In the genomic region with DNA sequence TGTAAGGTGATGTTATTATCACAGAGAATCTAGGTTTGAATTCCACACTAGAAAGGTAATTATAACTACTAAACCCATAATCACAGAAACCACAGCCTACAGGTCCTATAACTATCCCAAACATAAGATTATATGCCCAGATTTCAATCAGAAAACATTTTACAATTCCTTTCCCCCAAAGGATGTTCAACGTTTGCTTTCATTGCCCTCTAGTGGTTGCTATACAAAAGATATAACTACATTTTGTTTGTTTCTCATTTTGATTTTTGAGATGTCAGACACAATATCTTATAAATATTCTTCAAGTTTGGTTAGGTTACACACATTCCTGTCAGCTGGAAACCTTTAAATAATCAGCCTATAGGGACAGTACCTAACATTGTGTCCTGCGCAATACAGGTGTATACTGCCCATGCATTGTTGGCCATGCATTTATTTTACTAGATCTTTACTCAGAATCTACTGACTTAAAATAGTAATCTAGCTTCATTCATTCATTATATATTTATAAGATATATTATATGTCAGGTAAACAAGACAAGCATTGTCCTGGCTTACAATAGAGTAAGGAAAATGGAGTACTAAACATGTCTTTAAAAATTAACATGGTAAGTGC, we compare ENCODE assay signal across 9 cellular contexts.
DNase-seq lines count a peak whose midpoint lies in the region; ATAC-seq and TF ChIP-seq lines count a peak whose summit lies in the region.
"Had no signal": no experiment of that assay in that cellular context is flagged by ENCODE, and none has a peak within 500 bp of the region (broad histone marks: within the 10 kb centered on the region; RNA-seq: fewer than 3 reads in every experiment).

No MANE protein-coding gene starts in this region.

- H3K4me3 Mint-ChIP-seq in H9 = no peak overlapping the region

- H2AFZ ChIP-seq in H9 (ENCODE audit: low read length) = no peak overlapping the region

- TF ChIP-seq CTCF in H9 (conservative IDR thresholded peaks at IDR 0.05) (peak; percentile 81), RWPE2 (IDR thresholded peaks at IDR 0.05; ENCODE audit: poor library complexity, severe bottlenecking) (peak; percentile 82), foreskin fibroblast (IDR thresholded peaks at IDR 0.05; ENCODE audit: low read depth, low read length) (peak; percentile 48)

- H2BK5ac ChIP-seq in H9 (ENCODE audit: insufficient read length, low read length) = no peak overlapping the region

- no peak overlapping the region for H3T11ph ChIP-seq in H9 (ENCODE audit: low read length)

- ATAC-seq in RWPE2 (ENCODE audit: low read depth) (no peak), HG02763 (IDR thresholded peaks at IDR 0.05; ENCODE audit: unreplicated experiment) (no peak), HG03095 (IDR thresholded peaks at IDR 0.05; ENCODE audit: unreplicated experiment) (no peak)

- H3K27me3 Mint-ChIP-seq in H9 (ENCODE audit: low read depth) = no peaks in the 10 kb centered on the region

- H2AK5ac ChIP-seq in H9 (ENCODE audit: insufficient read length, low read length) = no peak overlapping the region

- no CpG with 5 or more reads among the region's 2 CpGs for WGBS in H9 (ENCODE audit: extremely low coverage, insufficient read length, low lambda C conversion rate)

- no peak overlapping the region for H3K4me3 ChIP-seq in RWPE2 (ENCODE audit: severe bottlenecking)
- H3K4me3 ChIP-seq in foreskin fibroblast (ENCODE audit: low read depth in 1 of 2, low read length in 2 of 2) = no peak overlapping the region

- H3K36me3 ChIP-seq in RWPE2 (ENCODE audit: low read depth) = no peaks in the 10 kb centered on the region

- H3K4me1 ChIP-seq in H9 (ENCODE audit: insufficient read depth, low read length) (no peaks in the 10 kb centered on the region), RWPE2 (ENCODE audit: insufficient read depth, poor library complexity, severe bottlenecking) (no peaks in the 10 kb centered on the region)

- no peak overlapping the region for H3K4ac ChIP-seq in H9 (ENCODE audit: low read depth, low read length)

- H2BK12ac ChIP-seq in H9 (ENCODE audit: insufficient read length, low read depth, low read length) = no peak overlapping the region

- no peak overlapping the region for H2BK15ac ChIP-seq in H9 (ENCODE audit: low read depth, low read length)

- no peak overlapping the region for H4K91ac ChIP-seq in H9 (ENCODE audit: insufficient read length, low read depth, low read length)

- H2BK20ac ChIP-seq in H9 (ENCODE audit: low read depth, low read length, poor library complexity, severe bottlenecking) = no peak overlapping the region

- H3K23ac ChIP-seq in H9 (ENCODE audit: insufficient read length, low read depth, low read length) = no peak overlapping the region

- H3K4me2 ChIP-seq in H9 (ENCODE audit: insufficient read depth, insufficient read length, low read length) = no peak overlapping the region

- H4K5ac ChIP-seq in H9 (ENCODE audit: insufficient read length, low read depth, low read length) = no peak overlapping the region

- H3K23me2 ChIP-seq in H9 (ENCODE audit: insufficient read length, low read depth, low read length, poor library complexity, severe bottlenecking) = no peaks in the 10 kb centered on the region

- H2BK120ac ChIP-seq in H9 (ENCODE audit: low read depth, low read length, poor library complexity, severe bottlenecking) = no peak overlapping the region

- H3K56ac ChIP-seq in H9 (ENCODE audit: insufficient read length, low read depth, low read length) = no peak overlapping the region

- H3K14ac ChIP-seq in H9 (ENCODE audit: insufficient read depth, low read length) = no peak overlapping the region

- H3K79me2 ChIP-seq in H9 (ENCODE audit: insufficient read depth, low read length) = no peaks in the 10 kb centered on the region

- no peak overlapping the region for H3K18ac ChIP-seq in H9 (ENCODE audit: insufficient read length, low read depth, low read length)

- H3K9me3 Mint-ChIP-seq in H9 = no peaks in the 10 kb centered on the region

- H3K79me1 ChIP-seq in H9 (ENCODE audit: insufficient read depth, low read depth, low read length, poor library complexity, severe bottlenecking) = no peaks in the 10 kb centered on the region

- no peaks in the 10 kb centered on the region for H4K20me1 ChIP-seq in H9 (ENCODE audit: control insufficient read depth, insufficient read depth, insufficient read length)

- DNase-seq in AML-193 (lab: John Stamatoyannopoulos, UW) (peak; percentile 11 to 14), H9 (no peak), RWPE2 (ENCODE audit: low spot score) (no peak), foreskin fibroblast (peak in 1 of 2 donors; percentile 38), SKM-1 (lab: John Stamatoyannopoulos, UW; ENCODE audit: unreplicated experiment) (no peak)
- DNase-seq in effector CD8-positive, alpha-beta T cell (lab: John Stamatoyannopoulos, UW) = no peak

- H3K27me3 ChIP-seq in H9 (ENCODE audit: insufficient read depth, low read length) (no peaks in the 10 kb centered on the region), RWPE2 (ENCODE audit: insufficient read depth, poor library complexity, severe bottlenecking) (no peaks in the 10 kb centered on the region)

- no peaks in the 10 kb centered on the region for H3K4me1 Mint-ChIP-seq in H9

- no peak overlapping the region for H3K27ac Mint-ChIP-seq in H9

- H3K36me3 Mint-ChIP-seq in H9 (ENCODE audit: insufficient read depth in 1 of 3, low read depth in 3 of 3) = no peaks in the 10 kb centered on the region

- no peak overlapping the region for H4K8ac ChIP-seq in H9 (replicated peaks; ENCODE audit: insufficient read length, low read depth, low read length)

- no peaks in the 10 kb centered on the region for H3K9me3 ChIP-seq in H9 (ENCODE audit: control insufficient read depth, low read depth, low read length)
- no peaks in the 10 kb centered on the region for H3K9me3 ChIP-seq in RWPE2 (ENCODE audit: severe bottlenecking)

- H3K27ac ChIP-seq in H9 (ENCODE audit: insufficient read length, low read depth, low read length) (no peak overlapping the region), RWPE2 (ENCODE audit: poor library complexity, severe bottlenecking) (no peak overlapping the region)
- H3K27ac ChIP-seq: epithelial cell of prostate had no signal

- H3K9ac ChIP-seq in H9 (ENCODE audit: extremely low read depth, insufficient read length, low read length) = no peak overlapping the region

Comparison
In these comparisons a context has a peak if more than half of its experiments do, and no peak if none do; other contexts are left out.
1. DNase-seq: peak in AML-193 (2 of 2); none in H9 (single experiment), RWPE2 (single experiment), effector CD8-positive, alpha-beta T cell (single experiment) and SKM-1 (single experiment).
2. Peak in every context shown above with its lines, with median percentiles within 50 percentile points of each other: CTCF ChIP-seq.